Comparison of ENCODE assay signal across 21 cellular contexts in the genomic region with DNA sequence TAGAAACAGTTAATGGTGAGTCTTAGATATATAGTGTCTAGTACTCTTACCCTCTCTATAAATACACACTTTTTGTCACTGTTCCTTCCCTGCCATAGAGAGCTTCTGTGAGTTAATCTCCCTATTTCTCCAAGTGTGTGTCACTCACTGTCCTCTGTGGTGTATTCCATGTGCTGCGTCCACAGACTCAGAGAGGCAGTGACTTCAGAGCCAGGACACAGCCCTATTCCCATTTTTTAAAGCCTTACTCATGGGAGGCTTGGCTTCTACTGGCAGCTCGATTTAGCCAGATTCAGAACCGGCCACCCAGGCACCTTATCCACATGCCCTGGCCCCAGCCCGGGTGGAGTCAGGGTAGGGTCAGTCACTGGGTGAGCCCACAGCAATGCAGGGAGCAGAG. TPM values are rescaled to one million over a fixed set of nuclear protein-coding genes. Genes with fewer than 3 reads are reported as not detected.
"Had no signal": no experiment of that assay in that cellular context is flagged by ENCODE, and none has a peak within 500 bp of the region (broad histone marks: within the 10 kb centered on the region; RNA-seq: fewer than 3 reads in every experiment).

No MANE protein-coding gene starts in this region.

RNA-seq across cellular contexts. Expression of a gene that starts 13.7 kb away (rescaled TPM):
- total RNA-seq: naive thymus-derived CD8-positive, alpha-beta T cell; natural killer cell treated with Interleukin-12 subunit alpha and Interleukin-12 subunit beta and Interleukin-15 and Interleukin-18, amount 100 ng/mL, for 72 hours; neural crest cell; omental fat pad; osteocyte; posterior vena cava; pulmonary artery endothelial cell; right atrium auricular region; sciatic nerve; skeletal muscle tissue; stomach; subcutaneous adipose tissue; temporal lobe; thoracic aorta; thyroid gland; tibial nerve; upper lobe of left lung had no signal
- polyA plus RNA-seq: naive thymus-derived CD8-positive, alpha-beta T cell; small intestine had no signal

RNA-seq across cellular contexts. Expression of a gene that starts 32.8 kb away (rescaled TPM):
- total RNA-seq: naive thymus-derived CD8-positive, alpha-beta T cell; natural killer cell treated with Interleukin-12 subunit alpha and Interleukin-12 subunit beta and Interleukin-15 and Interleukin-18, amount 100 ng/mL, for 72 hours; neural crest cell; omental fat pad; osteocyte; posterior vena cava; prostate gland; pulmonary artery endothelial cell; right atrium auricular region; sciatic nerve; skeletal muscle tissue; stomach; subcutaneous adipose tissue; temporal lobe; thoracic aorta; thyroid gland; tibial nerve; upper lobe of left lung; ureter; vagina had no signal
- polyA plus RNA-seq: naive thymus-derived CD8-positive, alpha-beta T cell; small intestine; stomach had no signal

RNA-seq across cellular contexts. Expression of a gene that starts 50.2 kb away (rescaled TPM):
- total RNA-seq: naive thymus-derived CD8-positive, alpha-beta T cell; natural killer cell treated with Interleukin-12 subunit alpha and Interleukin-12 subunit beta and Interleukin-15 and Interleukin-18, amount 100 ng/mL, for 72 hours; neural crest cell; omental fat pad; osteocyte; posterior vena cava; prostate gland; pulmonary artery endothelial cell; right atrium auricular region; sciatic nerve; skeletal muscle tissue; stomach; subcutaneous adipose tissue; temporal lobe; thoracic aorta; thyroid gland; tibial nerve; upper lobe of left lung; ureter; vagina had no signal
- polyA plus RNA-seq: naive thymus-derived CD8-positive, alpha-beta T cell; small intestine; stomach had no signal
